Comparison of ENCODE assay signal across 8 cellular contexts in genomic region chr5:71586941-71587708, GRCh38. TPM values are rescaled to one million over a fixed set of nuclear protein-coding genes. Genes with fewer than 3 reads are reported as not detected.
DNase-seq lines count a peak whose midpoint lies in the region; ATAC-seq and TF ChIP-seq lines count a peak whose summit lies in the region.

MCCC2 (plus strand) TSS chr5:71587340; CDS start chr5:71587426, 86 bp downstream.

- DNase-seq in ACHN (peak; percentile 95), NCI-H2196 treated with DMSO at 0.1 percent for 48 hours (lab: John Stamatoyannopoulos, UW; ENCODE audit: unreplicated experiment) (peak; percentile 70), WERI-Rb-1 (peak; percentile 96), breast epithelium (ENCODE audit: low spot score in 2 of 2) (peak; percentile 96 to 97)

- in situ Hi-C loops in ACHN (cut with HindIII; ENCODE audit: low pct_ligation_motif_present, low pct_unique_long_range_greater_than_20kb, low sequenced_read_pairs): no loop called here

- intact Hi-C loops in breast epithelium (cut with DNase I; ENCODE audit: low total_unique reads): no loop called here

- H3K27me3 ChIP-seq in WERI-Rb-1 (ENCODE audit: insufficient read depth, low read depth, severe bottlenecking): no peaks in the 10 kb centered on the region
- H3K27me3 ChIP-seq in breast epithelium: no peaks in the 10 kb centered on the region
- no peaks in the 10 kb centered on the region for H3K27me3 ChIP-seq in skeletal muscle tissue (ENCODE audit: control insufficient read depth in 3 of 3, insufficient read depth in 3 of 3, low read length in 3 of 3)

- peak within 1 kb of the TSS; percentile 82 to 92 (median 91) for H3K9ac ChIP-seq in skeletal muscle tissue (ENCODE audit: low read depth in 1 of 3, low read length in 3 of 3)

- H3K27ac ChIP-seq in WERI-Rb-1: peak within 1 kb of the TSS; percentile 78
- peak within 1 kb of the TSS; percentile 88 to 93 for H3K27ac ChIP-seq in breast epithelium
- peak within 1 kb of the TSS; percentile 81 for H3K27ac ChIP-seq in skeletal muscle tissue (ENCODE audit: low read depth, low read length)

- TF ChIP-seq POLR2A in breast epithelium (IDR thresholded peaks at IDR 0.05): peak; percentile 46

- H3K4me3 ChIP-seq in WERI-Rb-1 (ENCODE audit: low read depth, low read length) (peak within 1 kb of the TSS; percentile 73), breast epithelium (peak within 1 kb of the TSS; percentile 73 to 85 (median 76)), iPS-18c (ENCODE audit: insufficient read depth, low read depth, low read length) (peak within 1 kb of the TSS; percentile 44), skeletal muscle tissue (ENCODE audit: low read length in 3 of 3) (peak within 1 kb of the TSS; percentile 83 to 91 (median 84))

- ATAC-seq in GM18873 (IDR thresholded peaks at IDR 0.05; ENCODE audit: low FRiP score, unreplicated experiment) (peak; percentile 96), HG03135 (IDR thresholded peaks at IDR 0.05; ENCODE audit: unreplicated experiment) (peak; percentile 98)

- H3K4me1 ChIP-seq in breast epithelium (peaks cover 2 to 3% of the 10 kb centered on the region in 2 donors), skeletal muscle tissue (ENCODE audit: control insufficient read depth in 3 of 3, insufficient read depth in 3 of 3, low read length in 3 of 3) (peaks cover 9 to 15% (median 12%) of the 10 kb centered on the region in 3 donors)

- H3K36me3 ChIP-seq in WERI-Rb-1 (no peaks in the 10 kb centered on the region), breast epithelium (no peaks in the 10 kb centered on the region), skeletal muscle tissue (ENCODE audit: control insufficient read depth in 3 of 3, insufficient read depth in 3 of 3, low read length in 3 of 3) (no peaks in the 10 kb centered on the region)

- no peaks in the 10 kb centered on the region for H3K9me3 ChIP-seq in WERI-Rb-1 (ENCODE audit: severe bottlenecking)
- H3K9me3 ChIP-seq in breast epithelium: no peaks in the 10 kb centered on the region
- no peaks in the 10 kb centered on the region for H3K9me3 ChIP-seq in iPS-18c (ENCODE audit: control insufficient read depth, insufficient read depth, low read length)
- H3K9me3 ChIP-seq in skeletal muscle tissue (ENCODE audit: control insufficient read depth in 3 of 3, low read length in 3 of 3): no peaks in the 10 kb centered on the region

- TF ChIP-seq CTCF in WERI-Rb-1 (IDR thresholded peaks at IDR 0.05; ENCODE audit: low read depth, low read length) (no peak), breast epithelium (IDR thresholded peaks at IDR 0.05) (no peak)

RNA-seq across cellular contexts. Expression of gene MCCC2, which starts in this region (rescaled TPM):
- total RNA-seq in breast epithelium (100 to 1,000 TPM in 1 of 3 donors, 10 to 100 TPM in 2; 48.6 to 143 (median 56.4) TPM), skeletal muscle tissue (19.8 TPM)

Comparison
In these comparisons a context has a peak if more than half of its experiments do, and no peak if none do; other contexts are left out.
1. Peak in every context shown above with its lines: DNase-seq, ATAC-seq, H3K4me3 ChIP-seq and H3K27ac ChIP-seq.